In genomic region chr2:216081487-216082387, GRCh38 we compare ENCODE assay signal across 8 cellular contexts. TPM values are rescaled to one million over a fixed set of nuclear protein-coding genes. Genes with fewer than 3 reads are reported as not detected.
DNase-seq lines count a peak whose midpoint lies in the region; ATAC-seq, FAIRE-seq and TF ChIP-seq lines count a peak whose summit lies in the region.

Gene PECR, minus strand, starts transcription at chr2:216081809. Its CDS starts 68 bp downstream, at chr2:216081741.
Gene TMEM169, plus strand, starts transcription at chr2:216081919. Its CDS starts 14,045 bp downstream, at chr2:216095964.

- no peak for FAIRE-seq in RCC 7860 (lab: Jason Lieb, UNC)

- H3K14ac ChIP-seq in IMR-90 (replicated peaks; ENCODE audit: low read depth, low read length), result peak within 1 kb of the TSS; percentile 89

- intact Hi-C loops in IMR-90 (cut with micrococcal nuclease), result no loop called here
- intact Hi-C loops in activated T-helper 2 cell treated with anti-CD3 and anti-CD28 coated beads, Interferon-gamma antibody, Interleukin-2, Interleukin-4, amounts not matched to agents 10 μg/mL and 5 μg/mL and 100 μg/mL, durations not matched to agents 14 hours and 24 hours and 36 hours (cut with micrococcal nuclease), result loop anchor here (5.0 to 10.0 kb wide), 2 partner anchors 41 to 47 kb away; no protein-coding TSS in a partner anchor

- H3K9me3 ChIP-seq in IMR-90 (ENCODE audit: control insufficient read depth, insufficient read depth, low read length), result no peaks in the 10 kb centered on the region

- peaks cover 48% of the 10 kb centered on the region for H3K4me1 Mint-ChIP-seq in activated T-helper 2 cell treated with anti-CD3 and anti-CD28 coated beads, Interferon-gamma antibody, Interleukin-2, Interleukin-4, amounts not matched to agents 10 μg/mL and 5 μg/mL and 100 μg/mL, durations not matched to agents 14 hours and 24 hours and 36 hours (ENCODE audit: low read depth)
- H3K4me1 Mint-ChIP-seq in nephron, result peaks cover 42% of the 10 kb centered on the region

- DNase-seq in DMS53 (lab: John Stamatoyannopoulos, UW) (peak; percentile 87), IMR-90 (peak; percentile 34), RCC 7860 (ENCODE audit: low spot score) (peak; percentile 46), fibroblast of the aortic adventitia (ENCODE audit: low read depth) (peak; percentile 46)
- DNase-seq in activated T-helper 2 cell treated with anti-CD3 and anti-CD28 coated beads, Interferon-gamma antibody, Interleukin-2, Interleukin-4, amounts not matched to agents 10 μg/mL and 5 μg/mL and 100 μg/mL, durations not matched to agents 14 hours and 24 hours and 36 hours (ENCODE audit: low spot score), result peak; percentile 73
- DNase-seq in stimulated activated naive CD8-positive, alpha-beta T cell treated with anti-CD3 and anti-CD28 coated beads, Interleukin-15, Interleukin-2, amounts not matched to agents 100 U/mL and 50 U/mL, for 24 hours, result peak; percentile 81

- peak within 1 kb of the TSS; percentile 66 for H3K18ac ChIP-seq in IMR-90 (ENCODE audit: low read depth, low read length)

- peak within 1 kb of the TSS; percentile 100 for H2AFZ ChIP-seq in IMR-90 (replicated peaks; ENCODE audit: low read length, poor library complexity)

- peak within 1 kb of the TSS; percentile 87 for H3K4ac ChIP-seq in IMR-90 (ENCODE audit: low read depth, low read length)

- H3K9me3 Mint-ChIP-seq in activated T-helper 2 cell treated with anti-CD3 and anti-CD28 coated beads, Interferon-gamma antibody, Interleukin-2, Interleukin-4, amounts not matched to agents 10 μg/mL and 5 μg/mL and 100 μg/mL, durations not matched to agents 14 hours and 24 hours and 36 hours, result no peaks in the 10 kb centered on the region
- no peaks in the 10 kb centered on the region for H3K9me3 Mint-ChIP-seq in nephron

- peak within 1 kb of the TSS; percentile 31 for H2BK5ac ChIP-seq in IMR-90 (ENCODE audit: low read depth, low read length, poor library complexity, severe bottlenecking)

- H4K5ac ChIP-seq in IMR-90 (ENCODE audit: low read depth, low read length), result peak within 1 kb of the TSS; percentile 72

- H3K27ac Mint-ChIP-seq in activated T-helper 2 cell treated with anti-CD3 and anti-CD28 coated beads, Interferon-gamma antibody, Interleukin-2, Interleukin-4, amounts not matched to agents 10 μg/mL and 5 μg/mL and 100 μg/mL, durations not matched to agents 14 hours and 24 hours and 36 hours, result peak within 1 kb of the TSS; percentile 81
- peak within 1 kb of the TSS; percentile 92 to 98 (median 92) for H3K27ac Mint-ChIP-seq in nephron

- H3K36me3 Mint-ChIP-seq in activated T-helper 2 cell treated with anti-CD3 and anti-CD28 coated beads, Interferon-gamma antibody, Interleukin-2, Interleukin-4, amounts not matched to agents 10 μg/mL and 5 μg/mL and 100 μg/mL, durations not matched to agents 14 hours and 24 hours and 36 hours (ENCODE audit: low read depth), result peaks cover 10% of the 10 kb centered on the region
- no peaks in the 10 kb centered on the region for H3K36me3 Mint-ChIP-seq in nephron (ENCODE audit: low read depth)

- CTCF ChIA-PET in IMR-90 (lab: Yijun Ruan, JAX), result interaction anchor here (0.6 to 1.3 kb wide), 3 partner anchors 22 to 63 kb away, joined by 3 to 4 read pairs (median 3); no protein-coding TSS in a partner anchor

- H2BK15ac ChIP-seq in IMR-90 (ENCODE audit: low read depth, low read length), result no peak within 1 kb of the TSS

- no peaks in the 10 kb centered on the region for H3K27me3 ChIP-seq in IMR-90 (ENCODE audit: control insufficient read depth, insufficient read depth, low read length)

- no peak within 1 kb of the TSS for H2BK20ac ChIP-seq in IMR-90 (ENCODE audit: low read depth, low read length)

- H3K36me3 ChIP-seq in IMR-90 (ENCODE audit: control insufficient read depth, insufficient read depth, low read length), result no peaks in the 10 kb centered on the region

- peak within 1 kb of the TSS; percentile 65; the same call in 1 of the 2 replicates for H2BK120ac ChIP-seq in IMR-90 (ENCODE audit: low read depth, low read length)

- peak within 1 kb of the TSS; percentile 94 for H3K4me2 ChIP-seq in IMR-90 (ENCODE audit: low read depth, low read length)

- 1% methylated on average over 14 of the region's 60 CpGs; no CpG with 5 or more reads in 1 of the 2 experiments for WGBS in IMR-90 (ENCODE audit: extremely low coverage in 2 of 2, insufficient read length in 1 of 2), 2 experiments

- peak within 1 kb of the TSS; percentile 37; the same call in 1 of the 2 replicates for H3K56ac ChIP-seq in IMR-90 (ENCODE audit: extremely low read depth, insufficient read depth, low read length)

- H4K91ac ChIP-seq in IMR-90 (ENCODE audit: insufficient read depth, low read depth, low read length), result peak within 1 kb of the TSS; percentile 65; the same call in 1 of the 2 replicates

- no peak for TF ChIP-seq RAD21 in IMR-90 (IDR thresholded peaks at IDR 0.05; ENCODE audit: low read length)

- H3K27me3 Mint-ChIP-seq in activated T-helper 2 cell treated with anti-CD3 and anti-CD28 coated beads, Interferon-gamma antibody, Interleukin-2, Interleukin-4, amounts not matched to agents 10 μg/mL and 5 μg/mL and 100 μg/mL, durations not matched to agents 14 hours and 24 hours and 36 hours (ENCODE audit: low read depth), result no peaks in the 10 kb centered on the region
- peaks cover 9% of the 10 kb centered on the region for H3K27me3 Mint-ChIP-seq in nephron (ENCODE audit: low read depth)

- peak within 1 kb of the TSS; percentile 23; the same call in 1 of the 2 replicates for H2AK5ac ChIP-seq in IMR-90 (ENCODE audit: low read depth, low read length)

- dilution Hi-C loops in IMR-90 (cut with HindIII; ENCODE audit: low sequenced_read_pairs, unreplicated experiment), result no loop called here

- H3K9me1 ChIP-seq in IMR-90 (ENCODE audit: insufficient read depth, low read length), result peaks cover 11% of the 10 kb centered on the region

- H4K20me1 ChIP-seq in IMR-90 (ENCODE audit: insufficient read depth, low read length), result no peaks in the 10 kb centered on the region

- peak within 1 kb of the TSS; percentile 80 for H2AK9ac ChIP-seq in IMR-90 (replicated peaks; ENCODE audit: low read depth, low read length, poor library complexity)

- no peak for TF ChIP-seq POLR2A in IMR-90 (IDR thresholded peaks at IDR 0.05; ENCODE audit: low read depth, low read length)

- ATAC-seq in GM21529 (IDR thresholded peaks at IDR 0.05; ENCODE audit: unreplicated experiment) (peak; percentile 96), IMR-90 (ENCODE audit: low read depth) (peak; percentile 99)
- ATAC-seq in stimulated activated naive CD8-positive, alpha-beta T cell treated with anti-CD3 and anti-CD28 coated beads, Interleukin-15, Interleukin-2, amounts not matched to agents 100 U/mL and 50 U/mL, for 24 hours, result peak; percentile 92

- H3K27ac ChIP-seq in IMR-90 (ENCODE audit: insufficient read depth, low read length), result peak within 1 kb of the TSS; percentile 33

- no TSS peak for BruUV-seq in IMR-90 (replicated peaks; lab: Mats Ljungman, UMichigan)

- no peak for TF ChIP-seq CTCF in IMR-90 (conservative IDR thresholded peaks at IDR 0.05; ENCODE audit: low read depth, low read length)
- no peak for TF ChIP-seq CTCF in fibroblast of the aortic adventitia (IDR thresholded peaks at IDR 0.05; ENCODE audit: insufficient read depth, low read length)
- TF ChIP-seq CTCF in nephron (IDR thresholded peaks at IDR 0.05; ENCODE audit: unreplicated experiment in 3 of 3), result no peak

- 0 out of 2 replicates have a peak, but pooled peaks cover 2% of the 10 kb centered on the region for H3K4me1 ChIP-seq in IMR-90 (ENCODE audit: control insufficient read depth, insufficient read depth, low read length)

- peaks cover 3 to 16% of the 10 kb centered on the region in 2 experiments; a peak in 3 of 4 replicates for H3K79me1 ChIP-seq in IMR-90 (ENCODE audit: low read depth in 1 of 2, low read length in 2 of 2)

- H3K9ac ChIP-seq in IMR-90 (ENCODE audit: low read depth, low read length), result peak within 1 kb of the TSS; percentile 84

- H3K23ac ChIP-seq in IMR-90 (ENCODE audit: low read depth, low read length), result peak within 1 kb of the TSS; percentile 81

- H3K4me3 Mint-ChIP-seq in activated T-helper 2 cell treated with anti-CD3 and anti-CD28 coated beads, Interferon-gamma antibody, Interleukin-2, Interleukin-4, amounts not matched to agents 10 μg/mL and 5 μg/mL and 100 μg/mL, durations not matched to agents 14 hours and 24 hours and 36 hours (ENCODE audit: low read depth), result peak within 1 kb of the TSS; percentile 92
- peak within 1 kb of the TSS; percentile 90 to 97 (median 93) for H3K4me3 Mint-ChIP-seq in nephron

- in situ Hi-C loops in IMR-90 (cut with MboI; ENCODE audit: low sequenced_read_pairs), result no loop called here

- H3K4me3 ChIP-seq in IMR-90 (ENCODE audit: insufficient read depth, low read depth, low read length) (peak within 1 kb of the TSS; percentile 95), fibroblast of the aortic adventitia (ENCODE audit: low read depth, low read length) (peak within 1 kb of the TSS; percentile 88)

- POLR2A ChIA-PET in IMR-90 (lab: Charles Lee; ENCODE audit: unreplicated experiment), result no interaction called here

- H4K8ac ChIP-seq in IMR-90 (ENCODE audit: low read depth in 2 of 2, low read length in 2 of 2), result peak within 1 kb of the TSS; percentile 88 to 89

TF ChIP-seq in IMR-90, 13 proteins besides CTCF, POLR2A, EP300 and RAD21 (continues in another document):
- TF ChIP-seq USF2 (IDR thresholded peaks at IDR 0.05; ENCODE audit: low read depth, low read length), result peak; percentile 88

RNA-seq across cellular contexts. Expression of gene PECR, which starts in this region (rescaled TPM):
- total RNA-seq in IMR-90 (2012; rRNA removed) (13.3 and 17.7 TPM in 2 replicates), fibroblast of the aortic adventitia (ENCODE audit: low replicate concordance) (4.8 and 7.0 TPM in 2 replicates)
- 11.4 and 12.8 TPM in 2 replicates for polyA plus RNA-seq in IMR-90 (2012; rRNA removed)
- polyA plus RNA-seq in IMR-90 (2012; cell fraction: cytosol; rRNA removed), result 2.6 and 5.5 TPM in 2 replicates
- polyA plus RNA-seq in IMR-90 (2012; cell fraction: nucleus; rRNA removed; ENCODE audit: low replicate concordance), result 2.3 and 5.3 TPM in 2 replicates
- 11.5 and 15.2 TPM in 2 replicates for total RNA-seq in activated T-helper 2 cell treated with anti-CD3 and anti-CD28 coated beads, Interferon-gamma antibody, Interleukin-2, Interleukin-4, amounts not matched to agents 10 μg/mL and 5 μg/mL and 100 μg/mL, durations not matched to agents 14 hours and 24 hours and 36 hours

RNA-seq across cellular contexts. Expression of gene TMEM169, which starts in this region (rescaled TPM):
- total RNA-seq in IMR-90 (2012; rRNA removed) (0.54 and 0.83 TPM in 2 replicates), fibroblast of the aortic adventitia (ENCODE audit: low replicate concordance) (0.36 TPM in 1 of 2 replicates, not detected in the other)
- 0.15 and 0.17 TPM in 2 replicates for polyA plus RNA-seq in IMR-90 (2012; rRNA removed)
- 0.05 and 0.13 TPM in 2 replicates for polyA plus RNA-seq in IMR-90 (2012; cell fraction: cytosol; rRNA removed)
- polyA plus RNA-seq in IMR-90 (2012; cell fraction: nucleus; rRNA removed; ENCODE audit: low replicate concordance), result 0.18 and 0.20 TPM in 2 replicates
- 1.3 and 1.6 TPM in 2 replicates for total RNA-seq in activated T-helper 2 cell treated with anti-CD3 and anti-CD28 coated beads, Interferon-gamma antibody, Interleukin-2, Interleukin-4, amounts not matched to agents 10 μg/mL and 5 μg/mL and 100 μg/mL, durations not matched to agents 14 hours and 24 hours and 36 hours

Comparison
In these comparisons a context has a peak if more than half of its experiments do, and no peak if none do; other contexts are left out.
1. Peak in every context shown above with its lines: DNase-seq, ATAC-seq, H3K4me3 ChIP-seq and H3K27ac ChIP-seq.
2. DNase-seq: peak in every context shown above with its lines; median percentile 87 in DMS53; 81 in stimulated activated naive CD8-positive, alpha-beta T cell treated with anti-CD3 and anti-CD28 coated beads, Interleukin-15, Interleukin-2, amounts not matched to agents 100 U/mL and 50 U/mL, for 24 hours; 73 in activated T-helper 2 cell treated with anti-CD3 and anti-CD28 coated beads, Interferon-gamma antibody, Interleukin-2, Interleukin-4, amounts not matched to agents 10 μg/mL and 5 μg/mL and 100 μg/mL, durations not matched to agents 14 hours and 24 hours and 36 hours; 46 in RCC 7860; 46 in fibroblast of the aortic adventitia; 34 in IMR-90.